Comparison of ENCODE assay signal across 1 cellular context in genomic region chr3:170867143-170867542, GRCh38.
TF ChIP-seq lines count a peak whose summit lies in the region.

No MANE protein-coding gene starts in this region.

TF ChIP-seq in WTC11, 78 proteins besides CTCF, POLR2A, EP300 and RAD21:
- TF ChIP-seq AR (CRISPR knock-in tag; IDR thresholded peaks at IDR 0.05) (peak; percentile 60; the same call in 1 of the 2 replicates), ZNF671 (CRISPR knock-in tag; IDR thresholded peaks at IDR 0.05) (peak; percentile 85), PRRX2 (CRISPR knock-in tag; IDR thresholded peaks at IDR 0.05) (no peak), RELA (CRISPR knock-in tag; IDR thresholded peaks at IDR 0.05; ENCODE audit: borderline replicate concordance) (no peak), E2F1 (CRISPR knock-in tag; IDR thresholded peaks at IDR 0.05) (no peak), ZNF425 (CRISPR knock-in tag; conservative IDR thresholded peaks at IDR 0.05) (peak; percentile 54; the same call in 1 of the 2 replicates), E2F4 (CRISPR knock-in tag; IDR thresholded peaks at IDR 0.05; ENCODE audit: borderline replicate concordance, low read depth) (no peak), ARID4B (CRISPR knock-in tag; IDR thresholded peaks at IDR 0.05; ENCODE audit: borderline replicate concordance) (no peak), EMX1 (CRISPR knock-in tag; IDR thresholded peaks at IDR 0.05) (peak; percentile 81; the same call in 1 of the 2 replicates)
